ENCODE assay signal across 8 cellular contexts in the genomic region with DNA sequence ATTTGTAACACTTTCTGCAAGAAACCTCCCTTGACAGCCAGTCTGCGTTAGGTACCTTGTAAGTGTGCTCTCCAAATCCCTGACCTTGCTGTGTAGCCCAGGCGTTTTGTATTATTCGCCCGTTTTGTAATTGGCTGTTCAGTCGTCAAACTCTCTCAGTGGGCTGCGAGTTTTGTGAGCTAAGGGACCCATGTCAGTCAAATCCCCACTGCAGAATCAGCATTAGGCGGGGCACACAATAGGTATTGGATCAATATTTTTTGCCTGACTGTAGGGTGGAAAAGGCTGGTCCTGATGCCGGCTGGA. TPM values are rescaled to one million over a fixed set of nuclear protein-coding genes. Genes with fewer than 3 reads are reported as not detected.
DNase-seq lines count a peak whose midpoint lies in the region; ATAC-seq and TF ChIP-seq lines count a peak whose summit lies in the region.

No MANE protein-coding gene starts in this region.

- H3K9me3 ChIP-seq in Panc1 (ENCODE audit: control insufficient read depth, insufficient read depth, low read depth, low read length) (no peaks in the 10 kb centered on the region), psoas muscle (no peaks in the 10 kb centered on the region)

- H3K27ac ChIP-seq in Panc1 (ENCODE audit: low read length) = peak overlapping the region; percentile 30; the same call in 1 of the 2 replicates
- H3K27ac ChIP-seq in psoas muscle = peak overlapping the region; percentile 100

- H3K36me3 ChIP-seq in Panc1 (ENCODE audit: control insufficient read depth, insufficient read depth, low read length) = no peaks in the 10 kb centered on the region
- H3K36me3 ChIP-seq in psoas muscle (ENCODE audit: insufficient read depth in 1 of 2, low read depth in 1 of 2) = peaks cover 0 to 32% of the 10 kb centered on the region in 2 donors

- no peak for TF ChIP-seq POLR2A in GM18505 (IDR thresholded peaks at IDR 0.05; ENCODE audit: borderline replicate concordance, extremely low read depth, insufficient read depth, insufficient read length)

- POLR2A ChIA-PET in Panc1 (lab: Charles Lee) = no interaction called here

- CTCF ChIA-PET in Panc1 (lab: Charles Lee) = interaction anchor here (0.6 to 0.7 kb wide), 2 partner anchors 43 to 94 kb away, joined by 3 to 8 read pairs; no protein-coding TSS in a partner anchor

- H3K4me3 ChIP-seq in Panc1 (ENCODE audit: low read depth in 2 of 2, low read length in 2 of 2) (peak overlapping the region; percentile 79 to 94), epithelial cell of proximal tubule (ENCODE audit: low read depth, low read length) (peak overlapping the region; percentile 98), psoas muscle (peak overlapping the region; percentile 94)

- ATAC-seq in Panc1 (0 out of 2 replicates have a peak, but pooled peaks have one; percentile 5), psoas muscle (no peak), GM19467 (IDR thresholded peaks at IDR 0.05; ENCODE audit: unreplicated experiment) (no peak), GM18505 (IDR thresholded peaks at IDR 0.05; ENCODE audit: unreplicated experiment) (no peak)

- BruUV-seq in Panc1 (replicated peaks; lab: Mats Ljungman, UMichigan) = no TSS peak

- peaks cover 3% of the 10 kb centered on the region; the same call in 1 of the 2 replicates for H3K4me1 ChIP-seq in Panc1 (ENCODE audit: control insufficient read depth, insufficient read depth, low read length)
- peaks cover 12% of the 10 kb centered on the region for H3K4me1 ChIP-seq in psoas muscle

- intact Hi-C loops in Panc1 (cut with micrococcal nuclease; ENCODE audit: unreplicated experiment) = no loop called here
- intact Hi-C loops in psoas muscle (cut with DNase I) = loop anchor here in 1 of 2 donors (5.0 kb wide), 1 partner anchor 124 kb away; a partner anchor contains a TSS

- DNase-seq in G401 (ENCODE audit: low spot score) = peak; percentile 41
- no peak for DNase-seq in Panc1 (ENCODE audit: low read depth, low spot score)
- no peak for DNase-seq in epithelial cell of proximal tubule (ENCODE audit: low read depth)
- no peak for DNase-seq in psoas muscle
- DNase-seq in dedifferentiated amniotic fluid mesenchymal stem cell (ENCODE audit: extremely low spot score) = no peak
- no peak for DNase-seq in NCI-H1694 treated with DMSO at 0.1 percent for 48 hours (lab: John Stamatoyannopoulos, UW)

- WGBS in psoas muscle, 3 donors = 18 to 34% (median 27%) methylated on average over 8 of the region's 8 CpGs

- H3K27me3 ChIP-seq in Panc1 (ENCODE audit: control insufficient read depth, insufficient read depth, low read length) (no peaks in the 10 kb centered on the region; the same call in 1 of the 2 replicates), psoas muscle (ENCODE audit: insufficient read depth in 3 of 3, low read length in 2 of 3) (no peaks in the 10 kb centered on the region)

- no peak for TF ChIP-seq CTCF in Panc1 (IDR thresholded peaks at IDR 0.05)
- no peak for TF ChIP-seq CTCF in epithelial cell of proximal tubule (conservative IDR thresholded peaks at IDR 0.05; ENCODE audit: low read depth, low read length)
- no peak for TF ChIP-seq CTCF in psoas muscle (IDR thresholded peaks at IDR 0.05)

- in situ Hi-C loops in G401 (cut with HindIII; ENCODE audit: low sequenced_read_pairs) = no loop called here
- in situ Hi-C loops in Panc1 (cut with HindIII; ENCODE audit: low pct_unique_long_range_greater_than_20kb, low sequenced_read_pairs) = no loop called here

RNA-seq across cellular contexts. Expression of a gene that starts 0.7 kb away (rescaled TPM):
- total RNA-seq in G401 (2014; rRNA removed; shearing (Covaris generic)) = 4.1 and 18.8 TPM in 2 replicates
- total RNA-seq in Panc1 (2021; ENCODE audit: unreplicated experiment) (8.8 TPM), epithelial cell of proximal tubule (4.5 and 5.9 TPM in 2 replicates), psoas muscle (10 to 100 TPM in 2 of 4 donors, 1 to 10 TPM in 2; 9.0 to 10.7 (median 10.2) TPM)
- polyA plus RNA-seq in Panc1 (2012; ENCODE audit: insufficient read length) = 8.8 TPM
- polyA plus RNA-seq in psoas muscle = 10 to 100 TPM in 2 of 3 donors, 1 to 10 TPM in 1; 2.6 to 14.5 (median 13.7) TPM

RNA-seq across cellular contexts. Expression of a gene that starts 23.9 kb away (rescaled TPM):
- total RNA-seq in G401 (2014; rRNA removed; shearing (Covaris generic)) = 2.0 and 6.3 TPM in 2 replicates
- not detected for total RNA-seq in Panc1 (2021; ENCODE audit: unreplicated experiment)
- not detected for polyA plus RNA-seq in Panc1 (2012; ENCODE audit: insufficient read length)
- 0.12 and 0.65 TPM in 2 replicates for total RNA-seq in epithelial cell of proximal tubule
- 10 to 100 TPM in 3 of 4 donors, 1 to 10 TPM in 1; 7.9 to 16.2 (median 12.3) TPM for total RNA-seq in psoas muscle
- polyA plus RNA-seq in psoas muscle = 10 to 100 TPM in 2 of 3 donors, 1 to 10 TPM in 1; 7.6 to 25.4 (median 23.0) TPM

RNA-seq across cellular contexts. Expression of a gene that starts 32.1 kb away (rescaled TPM):
- not detected in 2 replicates for total RNA-seq in G401 (2014; rRNA removed; shearing (Covaris generic))
- total RNA-seq in Panc1 (2021; ENCODE audit: unreplicated experiment) (not detected), epithelial cell of proximal tubule (not detected in 2 replicates), psoas muscle (not detected)
- polyA plus RNA-seq in Panc1 (2012; ENCODE audit: insufficient read length) = not detected
- not detected for polyA plus RNA-seq in psoas muscle

RNA-seq across cellular contexts. Expression of a gene that starts 34.8 kb away (rescaled TPM):
- total RNA-seq in G401 (2014; rRNA removed; shearing (Covaris generic)) = 10.6 and 24.7 TPM in 2 replicates
- total RNA-seq in Panc1 (2021; ENCODE audit: unreplicated experiment) (5.5 TPM), epithelial cell of proximal tubule (2.2 and 5.3 TPM in 2 replicates), psoas muscle (10 to 100 TPM in 2 of 4 donors, 1 to 10 TPM in 2; 6.7 to 14.6 (median 10.6) TPM)
- 4.0 TPM for polyA plus RNA-seq in Panc1 (2012; ENCODE audit: insufficient read length)
- 10 to 100 TPM; 11.2 to 18.8 (median 18.3) TPM for polyA plus RNA-seq in psoas muscle

RNA-seq across cellular contexts. Expression of a gene that starts 43.8 kb away (rescaled TPM):
- total RNA-seq in G401 (2014; rRNA removed; shearing (Covaris generic)) = 0.55 and 0.78 TPM in 2 replicates
- total RNA-seq in Panc1 (2021; ENCODE audit: unreplicated experiment) (2.3 TPM), epithelial cell of proximal tubule (2.7 and 3.1 TPM in 2 replicates), psoas muscle (10 to 100 TPM; 42.3 to 86.7 (median 67.9) TPM)
- 3.8 TPM for polyA plus RNA-seq in Panc1 (2012; ENCODE audit: insufficient read length)
- polyA plus RNA-seq in psoas muscle = 10 to 100 TPM; 15.2 to 31.3 (median 30.1) TPM
